Comparison of ENCODE assay signal across 1 cellular context in genomic region chr12:28110329-28110728, GRCh38.
A peak's percentile ranks its signal among the peaks of the same experiment; 100 is the strongest.
TF ChIP-seq lines count a peak whose summit lies in the region.

No MANE protein-coding gene starts in this region.

TF ChIP-seq in K562, 482 proteins besides CTCF, POLR2A, EP300 and RAD21 (continues in another document):
- TF ChIP-seq MBD2 (IDR thresholded peaks at IDR 0.05; ENCODE audit: borderline replicate concordance, low read depth) (no peak), ZKSCAN3 (CRISPR knock-in tag; IDR thresholded peaks at IDR 0.05) (no peak), ZNF282 (CRISPR knock-in tag; IDR thresholded peaks at IDR 0.05) (no peak), ZNF830 (CRISPR knock-in tag; IDR thresholded peaks at IDR 0.05) (no peak), ZSCAN32 (CRISPR knock-in tag; IDR thresholded peaks at IDR 0.05) (no peak), ZNF133 (CRISPR knock-in tag; IDR thresholded peaks at IDR 0.05) (no peak), CHAMP1 (IDR thresholded peaks at IDR 0.05) (peak; percentile 86; the same call in 1 of the 2 replicates), RBM17 (IDR thresholded peaks at IDR 0.05; ENCODE audit: borderline replicate concordance, low read depth, low read length) (no peak), EHMT2 (IDR thresholded peaks at IDR 0.05) (peak; percentile 68; the same call in 1 of the 2 replicates), PHB2 (IDR thresholded peaks at IDR 0.05; ENCODE audit: low read depth) (no peak), KLF1 (tag; IDR thresholded peaks at IDR 0.05) (no peak), LEF1 (IDR thresholded peaks at IDR 0.05) (0 out of 2 replicates have a peak, but pooled peaks have one; percentile 32), CSDE1 (IDR thresholded peaks at IDR 0.05) (no peak), ZNF75A (CRISPR knock-in tag; IDR thresholded peaks at IDR 0.05) (no peak), JUND (IDR thresholded peaks at IDR 0.05; ENCODE audit: borderline replicate concordance, low read depth, low read length) (peak; percentile 27; the same call in 1 of the 2 replicates), JUND (tag; IDR thresholded peaks at IDR 0.05; ENCODE audit: borderline replicate concordance, low read depth, low read length) (no peak; the same call in 2 of the 3 replicates), SRSF3 (IDR thresholded peaks at IDR 0.05; ENCODE audit: insufficient read depth, low read length) (no peak), ZKSCAN1 (IDR thresholded peaks at IDR 0.05; ENCODE audit: low read depth, low read length) (no peak), DDX20 (tag; IDR thresholded peaks at IDR 0.05; ENCODE audit: low read depth) (no peak), CREM (IDR thresholded peaks at IDR 0.05; ENCODE audit: low read depth) (no peak), HNRNPH1 (optimal IDR thresholded peaks at IDR 0.05; ENCODE audit: low read depth, low read length) (no peak), GATAD2B (IDR thresholded peaks at IDR 0.05; ENCODE audit: borderline replicate concordance) (0 out of 2 replicates have a peak, but pooled peaks have one; percentile 30), SMARCE1 (IDR thresholded peaks at IDR 0.05) (peak; percentile 62), IRF1 (CRISPR knock-in tag; IDR thresholded peaks at IDR 0.05; ENCODE audit: borderline replicate concordance) (no peak), CHD1 (IDR thresholded peaks at IDR 0.05; ENCODE audit: low read length) (no peak), ARID1B (IDR thresholded peaks at IDR 0.05) (peak; percentile 47; the same call in 1 of the 2 replicates), TCF7L2 (IDR thresholded peaks at IDR 0.05; ENCODE audit: low read depth, low read length) (0 out of 2 replicates have a peak, but pooled peaks have one; percentile 5), ATF4 (CRISPR knock-in tag; IDR thresholded peaks at IDR 0.05) (no peak), CBX3 (IDR thresholded peaks at IDR 0.05; ENCODE audit: borderline replicate concordance in 1 of 2, low read length in 2 of 2) (no peak), CBFA2T3 (IDR thresholded peaks at IDR 0.05) (peak; percentile 31), ZZZ3 (IDR thresholded peaks at IDR 0.05) (no peak), RUNX1 (IDR thresholded peaks at IDR 0.05; ENCODE audit: low read depth) (no peak), ZNF134 (CRISPR knock-in tag; conservative IDR thresholded peaks at IDR 0.05) (no peak), HDAC3 (IDR thresholded peaks at IDR 0.05; ENCODE audit: borderline replicate concordance, partially characterized antibody) (peak; percentile 12), ZNF184 (CRISPR knock-in tag; IDR thresholded peaks at IDR 0.05) (no peak), CBX8 (IDR thresholded peaks at IDR 0.05; ENCODE audit: borderline replicate concordance, extremely low read depth, low read depth, low read length, poor library complexity, severe bottlenecking) (no peak), ETV6 (IDR thresholded peaks at IDR 0.05; ENCODE audit: borderline replicate concordance in 1 of 2, low read depth in 2 of 2, low read length in 1 of 2) (peak; percentile 39 to 73; a peak in 3 of 4 replicates), ETV6 (CRISPR knock-in tag; IDR thresholded peaks at IDR 0.05; ENCODE audit: borderline replicate concordance) (no peak), ZBTB17 (CRISPR knock-in tag; IDR thresholded peaks at IDR 0.05) (no peak), ELF1 (tag; IDR thresholded peaks at IDR 0.05) (peak; percentile 50), SAP30 (IDR thresholded peaks at IDR 0.05; ENCODE audit: borderline replicate concordance, insufficient read depth, low read depth, low read length, poor library complexity, severe bottlenecking) (no peak), KLF16 (IDR thresholded peaks at IDR 0.05) (no peak), GABPB1 (CRISPR knock-in tag; IDR thresholded peaks at IDR 0.05) (no peak), KLF6 (CRISPR knock-in tag; IDR thresholded peaks at IDR 0.05; ENCODE audit: borderline replicate concordance) (no peak), RBM22 (IDR thresholded peaks at IDR 0.05; ENCODE audit: low read depth, low read length, poor library complexity, severe bottlenecking) (no peak), HNRNPLL (IDR thresholded peaks at IDR 0.05; ENCODE audit: low read depth, low read length, poor library complexity, severe bottlenecking) (no peak), BRD9 (IDR thresholded peaks at IDR 0.05; ENCODE audit: low read depth, partially characterized antibody) (peak; percentile 92), EP400 (IDR thresholded peaks at IDR 0.05) (0 out of 2 replicates have a peak, but pooled peaks have one; percentile 16)
- TF ChIP-seq, protein P1, sequence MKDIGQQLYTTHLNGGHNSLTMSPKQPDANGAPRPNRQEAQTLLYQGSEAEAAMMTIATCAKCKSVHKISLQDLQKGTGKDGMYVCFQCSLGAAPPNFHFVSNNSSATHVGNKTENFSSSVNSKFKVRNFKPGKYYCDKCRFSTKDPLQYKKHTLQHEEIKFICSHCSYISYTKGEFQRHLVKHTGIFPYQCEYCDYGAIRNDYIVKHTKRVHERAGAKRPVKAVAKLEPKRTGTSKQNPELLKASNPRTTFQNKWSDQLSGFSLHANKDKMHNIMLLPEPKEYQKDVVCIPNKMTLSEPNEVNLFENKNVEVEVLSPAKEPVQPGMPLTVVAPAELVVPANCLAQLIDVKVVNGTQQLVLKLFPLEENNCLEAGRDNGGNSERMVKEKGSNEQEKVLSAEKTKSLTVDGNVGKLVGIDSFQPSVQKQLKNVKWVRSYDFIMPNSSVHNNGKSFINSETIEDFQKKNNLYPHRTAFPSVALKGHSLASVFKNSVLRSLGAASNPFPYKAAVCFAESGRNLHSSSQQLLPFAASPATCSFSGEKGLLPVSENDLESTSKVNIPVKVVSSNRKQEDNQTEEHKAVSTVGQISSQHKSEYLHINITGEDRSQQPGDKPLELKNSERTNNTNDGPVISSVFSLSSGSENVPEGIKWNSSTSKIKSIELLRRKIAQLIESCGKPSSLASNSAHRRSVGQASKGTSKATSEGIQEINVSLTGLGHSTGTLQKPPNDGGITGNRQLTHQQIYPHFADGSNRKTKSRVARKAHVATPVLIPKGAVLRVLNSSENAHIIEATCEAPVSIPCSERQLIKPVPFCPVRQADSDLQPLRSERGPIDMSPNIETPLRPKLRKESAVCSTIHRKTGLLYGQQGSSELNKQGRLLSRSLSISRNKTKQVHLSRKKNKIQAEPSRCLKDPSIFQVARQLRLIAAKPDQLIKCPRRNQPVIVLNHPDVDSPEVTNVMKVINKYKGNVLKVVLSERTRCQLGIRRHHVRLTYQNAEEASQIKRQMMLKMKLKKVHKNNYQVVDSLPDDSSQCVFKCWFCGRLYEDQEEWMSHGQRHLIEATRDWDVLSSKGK (CRISPR knock-in tag; IDR thresholded peaks at IDR 0.05): no peak
- TF ChIP-seq, protein P2, sequence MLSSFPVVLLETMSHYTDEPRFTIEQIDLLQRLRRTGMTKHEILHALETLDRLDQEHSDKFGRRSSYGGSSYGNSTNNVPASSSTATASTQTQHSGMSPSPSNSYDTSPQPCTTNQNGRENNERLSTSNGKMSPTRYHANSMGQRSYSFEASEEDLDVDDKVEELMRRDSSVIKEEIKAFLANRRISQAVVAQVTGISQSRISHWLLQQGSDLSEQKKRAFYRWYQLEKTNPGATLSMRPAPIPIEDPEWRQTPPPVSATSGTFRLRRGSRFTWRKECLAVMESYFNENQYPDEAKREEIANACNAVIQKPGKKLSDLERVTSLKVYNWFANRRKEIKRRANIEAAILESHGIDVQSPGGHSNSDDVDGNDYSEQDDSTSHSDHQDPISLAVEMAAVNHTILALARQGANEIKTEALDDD (IDR thresholded peaks at IDR 0.05): peak; percentile 67
- TF ChIP-seq, protein P3, sequence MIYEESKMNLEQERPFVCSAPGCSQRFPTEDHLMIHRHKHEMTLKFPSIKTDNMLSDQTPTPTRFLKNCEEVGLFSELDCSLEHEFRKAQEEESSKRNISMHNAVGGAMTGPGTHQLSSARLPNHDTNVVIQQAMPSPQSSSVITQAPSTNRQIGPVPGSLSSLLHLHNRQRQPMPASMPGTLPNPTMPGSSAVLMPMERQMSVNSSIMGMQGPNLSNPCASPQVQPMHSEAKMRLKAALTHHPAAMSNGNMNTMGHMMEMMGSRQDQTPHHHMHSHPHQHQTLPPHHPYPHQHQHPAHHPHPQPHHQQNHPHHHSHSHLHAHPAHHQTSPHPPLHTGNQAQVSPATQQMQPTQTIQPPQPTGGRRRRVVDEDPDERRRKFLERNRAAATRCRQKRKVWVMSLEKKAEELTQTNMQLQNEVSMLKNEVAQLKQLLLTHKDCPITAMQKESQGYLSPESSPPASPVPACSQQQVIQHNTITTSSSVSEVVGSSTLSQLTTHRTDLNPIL (CRISPR knock-in tag; IDR thresholded peaks at IDR 0.05): no peak
- TF ChIP-seq, protein P4, sequence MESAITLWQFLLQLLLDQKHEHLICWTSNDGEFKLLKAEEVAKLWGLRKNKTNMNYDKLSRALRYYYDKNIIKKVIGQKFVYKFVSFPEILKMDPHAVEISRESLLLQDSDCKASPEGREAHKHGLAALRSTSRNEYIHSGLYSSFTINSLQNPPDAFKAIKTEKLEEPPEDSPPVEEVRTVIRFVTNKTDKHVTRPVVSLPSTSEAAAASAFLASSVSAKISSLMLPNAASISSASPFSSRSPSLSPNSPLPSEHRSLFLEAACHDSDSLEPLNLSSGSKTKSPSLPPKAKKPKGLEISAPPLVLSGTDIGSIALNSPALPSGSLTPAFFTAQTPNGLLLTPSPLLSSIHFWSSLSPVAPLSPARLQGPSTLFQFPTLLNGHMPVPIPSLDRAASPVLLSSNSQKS (CRISPR knock-in tag; IDR thresholded peaks at IDR 0.05): no peak
- TF ChIP-seq, protein P5, sequence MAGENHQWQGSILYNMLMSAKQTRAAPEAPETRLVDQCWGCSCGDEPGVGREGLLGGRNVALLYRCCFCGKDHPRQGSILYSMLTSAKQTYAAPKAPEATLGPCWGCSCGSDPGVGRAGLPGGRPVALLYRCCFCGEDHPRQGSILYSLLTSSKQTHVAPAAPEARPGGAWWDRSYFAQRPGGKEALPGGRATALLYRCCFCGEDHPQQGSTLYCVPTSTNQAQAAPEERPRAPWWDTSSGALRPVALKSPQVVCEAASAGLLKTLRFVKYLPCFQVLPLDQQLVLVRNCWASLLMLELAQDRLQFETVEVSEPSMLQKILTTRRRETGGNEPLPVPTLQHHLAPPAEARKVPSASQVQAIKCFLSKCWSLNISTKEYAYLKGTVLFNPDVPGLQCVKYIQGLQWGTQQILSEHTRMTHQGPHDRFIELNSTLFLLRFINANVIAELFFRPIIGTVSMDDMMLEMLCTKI (IDR thresholded peaks at IDR 0.05; ENCODE audit: partially characterized antibody): no peak
- TF ChIP-seq, protein P6, sequence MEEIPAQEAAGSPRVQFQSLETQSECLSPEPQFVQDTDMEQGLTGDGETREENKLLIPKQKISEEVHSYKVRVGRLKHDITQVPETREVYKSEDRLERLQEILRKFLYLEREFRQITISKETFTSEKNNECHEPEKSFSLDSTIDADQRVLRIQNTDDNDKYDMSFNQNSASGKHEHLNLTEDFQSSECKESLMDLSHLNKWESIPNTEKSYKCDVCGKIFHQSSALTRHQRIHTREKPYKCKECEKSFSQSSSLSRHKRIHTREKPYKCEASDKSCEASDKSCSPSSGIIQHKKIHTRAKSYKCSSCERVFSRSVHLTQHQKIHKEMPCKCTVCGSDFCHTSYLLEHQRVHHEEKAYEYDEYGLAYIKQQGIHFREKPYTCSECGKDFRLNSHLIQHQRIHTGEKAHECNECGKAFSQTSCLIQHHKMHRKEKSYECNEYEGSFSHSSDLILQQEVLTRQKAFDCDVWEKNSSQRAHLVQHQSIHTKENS (CRISPR knock-in tag; IDR thresholded peaks at IDR 0.05): no peak
